18 cellular contexts compared by ENCODE assay signal in genomic region chr7:127890726-127891125, GRCh38.
A peak's percentile ranks its signal among the peaks of the same experiment; 100 is the strongest.
DNase-seq lines count a peak whose midpoint lies in the region; TF ChIP-seq lines count a peak whose summit lies in the region.
"Had no signal": no experiment of that assay in that cellular context is flagged by ENCODE, and none has a peak within 500 bp of the region (broad histone marks: within the 10 kb centered on the region; RNA-seq: fewer than 3 reads in every experiment).

No MANE protein-coding gene starts in this region.

- no peak for TF ChIP-seq CTCF in GM10266 (IDR thresholded peaks at IDR 0.05; ENCODE audit: control insufficient read depth, insufficient read depth, low read depth, missing control alignments)

- intact Hi-C loops in posterior cingulate gyrus (cut with DNase I): no loop called here

- DNase-seq in SIG-M5 treated with dmso at 0.1 percent for 504 hours (lab: John Stamatoyannopoulos, UW; ENCODE audit: unreplicated experiment): peak; percentile 25
- DNase-seq in SIG-M5 (lab: John Stamatoyannopoulos, UW): no peak
- peak; percentile 90 for DNase-seq in NCI-H69 (lab: John Stamatoyannopoulos, UW)
- peak; percentile 32 for DNase-seq in cerebellar cortex (ENCODE audit: low spot score)
- peak; percentile 67 for DNase-seq in renal cortical epithelial cell (ENCODE audit: low read depth)
- no peak for DNase-seq in SK-N-DZ (ENCODE audit: low spot score)
- DNase-seq in GM10266 (ENCODE audit: extremely low spot score): no peak
- DNase-seq in posterior cingulate gyrus: no peak
- DNase-seq: activated CD4-positive, CD25-positive, alpha-beta regulatory T cell; CD4-positive, alpha-beta T cell; cortex of kidney; gastrocnemius medialis; KG1; left ventricle myocardium superior; NCI-H1436; NCI-H524; RPMI8226; spleen had no signal

Comparison
In these comparisons a context has a peak if more than half of its experiments do, and no peak if none do; other contexts are left out.
1. DNase-seq: peak in SIG-M5 treated with dmso at 0.1 percent for 504 hours (single experiment), NCI-H69 (single experiment), cerebellar cortex (single experiment) and renal cortical epithelial cell (single experiment); none in SIG-M5 (single experiment), SK-N-DZ (single experiment), GM10266 (single experiment) and posterior cingulate gyrus (0 of 10).